In the genomic region with DNA sequence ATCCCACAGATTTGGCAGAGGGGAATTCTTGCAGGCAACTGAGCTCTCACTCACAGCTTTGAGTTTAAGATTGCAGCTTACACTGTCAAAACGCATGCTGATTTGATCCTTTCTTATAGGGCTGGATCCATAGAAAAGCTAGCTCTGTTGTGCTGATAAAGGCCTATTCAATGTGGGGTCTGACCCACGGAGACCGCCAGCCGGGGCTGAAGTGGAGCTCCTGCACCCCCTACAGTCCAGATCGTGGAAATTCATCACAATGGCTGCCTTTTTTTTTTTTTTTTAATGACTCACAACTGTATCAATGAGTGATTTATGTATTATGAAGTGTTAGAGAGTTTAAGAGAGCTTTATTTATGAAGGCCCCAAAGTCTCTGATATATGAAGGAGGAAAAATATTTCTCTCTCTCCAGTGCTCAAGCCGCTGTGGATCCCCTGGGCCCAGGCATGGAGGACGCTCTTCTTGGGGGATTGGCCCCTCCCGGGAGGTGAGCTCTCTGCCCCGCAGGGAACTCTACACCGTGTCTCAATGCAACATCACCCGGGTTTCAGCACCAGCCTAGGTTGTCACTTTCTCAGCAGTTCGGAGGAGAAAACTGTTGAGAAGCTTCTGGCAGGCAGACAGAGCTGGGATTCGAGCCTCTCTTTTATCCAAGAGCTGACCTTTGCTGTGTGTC, we compare ENCODE assay signal across 9 cellular contexts.
DNase-seq lines count a peak whose midpoint lies in the region; ATAC-seq, FAIRE-seq and TF ChIP-seq lines count a peak whose summit lies in the region.
"Had no signal": no experiment of that assay in that cellular context is flagged by ENCODE, and none has a peak within 500 bp of the region (broad histone marks: within the 10 kb centered on the region; RNA-seq: fewer than 3 reads in every experiment).

No MANE protein-coding gene starts in this region.

- FAIRE-seq in H54 (lab: Jason Lieb, UNC): no peak

- H3K4me1 ChIP-seq in foreskin keratinocyte: no peaks in the 10 kb centered on the region

- peak; percentile 54 for TF ChIP-seq CTCF in foreskin keratinocyte (conservative IDR thresholded peaks at IDR 0.05)

- H3K27me3 ChIP-seq in foreskin keratinocyte: no peaks in the 10 kb centered on the region

- ATAC-seq in foreskin keratinocyte (peak; percentile 23), GM18502 (IDR thresholded peaks at IDR 0.05; ENCODE audit: poor library complexity, unreplicated experiment) (no peak), HG03565 (IDR thresholded peaks at IDR 0.05; ENCODE audit: unreplicated experiment) (no peak)

- H3K27ac ChIP-seq in foreskin keratinocyte: no peak overlapping the region
- H3K27ac ChIP-seq: HL-60 had no signal

- DNase-seq in H54 (ENCODE audit: insufficient read length, low spot score) (peak; percentile 4), NOMO-1 (lab: John Stamatoyannopoulos, UW; ENCODE audit: unreplicated experiment in 2 of 2) (peak; percentile 29 to 42), foreskin keratinocyte (peak in 1 of 2 donors; percentile 3), nucleus accumbens (lab: John Stamatoyannopoulos, UW) (peak in 33 of 56 donors; percentile 1 to 61 (median 12)), dedifferentiated amniotic fluid mesenchymal stem cell (ENCODE audit: extremely low spot score) (no peak), KG1 (lab: John Stamatoyannopoulos, UW) (no peak)

- no peak for TF ChIP-seq POLR2A in H54 (IDR thresholded peaks at IDR 0.05; ENCODE audit: low read depth, low read length)

Comparison
In these comparisons a context has a peak if more than half of its experiments do, and no peak if none do; other contexts are left out.
1. DNase-seq: peak in H54 (single experiment), NOMO-1 (2 of 2) and nucleus accumbens (33 of 56); none in dedifferentiated amniotic fluid mesenchymal stem cell (single experiment) and KG1 (single experiment).